In genomic region chr14:102063092-102063807, GRCh38 we compare ENCODE assay signal across 8 cellular contexts. TPM values are rescaled to one million over a fixed set of nuclear protein-coding genes. Genes with fewer than 3 reads are reported as not detected.
DNase-seq lines count a peak whose midpoint lies in the region; ATAC-seq and TF ChIP-seq lines count a peak whose summit lies in the region.

No MANE protein-coding gene starts in this region.

- H3K36me3 Mint-ChIP-seq in activated CD4-positive, alpha-beta T cell treated with anti-CD3 and anti-CD28 coated beads, Interleukin-2, amount 10 ng/mL, durations not matched to agents 24 days and 14 days (ENCODE audit: low read depth): no peaks in the 10 kb centered on the region

- H3K9ac ChIP-seq in liver (ENCODE audit: low read depth in 1 of 2, low read length in 2 of 2): no peak overlapping the region

- no peaks in the 10 kb centered on the region for H3K9me3 Mint-ChIP-seq in activated CD4-positive, alpha-beta T cell treated with anti-CD3 and anti-CD28 coated beads, Interleukin-2, amount 10 ng/mL, durations not matched to agents 24 days and 14 days

- H3K9me3 ChIP-seq in liver (ENCODE audit: control insufficient read depth in 4 of 4, low read length in 3 of 4): no peaks in the 10 kb centered on the region

- DNase-seq in D341Med (ENCODE audit: low spot score) (peak; percentile 89), HFF-Myc (ENCODE audit: extremely low read depth, low read depth) (peak; percentile 89), NCI-H510A treated with DMSO at 0.1 percent for 48 hours (lab: John Stamatoyannopoulos, UW) (peak; percentile 39), dedifferentiated amniotic fluid mesenchymal stem cell (ENCODE audit: extremely low spot score) (peak; percentile 80)
- peak; percentile 87 for DNase-seq in activated CD4-positive, alpha-beta T cell treated with anti-CD3 and anti-CD28 coated beads, Interleukin-2, amount 10 ng/mL, durations not matched to agents 24 days and 14 days
- DNase-seq in stimulated activated CD4-positive, alpha-beta T cell treated with anti-CD3 and anti-CD28 coated beads, TNF-alpha, amount 100 ng/mL, for 24 hours (ENCODE audit: low read depth in 3 of 3): peak; percentile 42 to 73 (median 47)

- H3K4me3 Mint-ChIP-seq in activated CD4-positive, alpha-beta T cell treated with anti-CD3 and anti-CD28 coated beads, Interleukin-2, amount 10 ng/mL, durations not matched to agents 24 days and 14 days: no peak overlapping the region

- TF ChIP-seq CTCF in HFF-Myc (IDR thresholded peaks at IDR 0.05; ENCODE audit: low read depth, low read length, missing control alignments) (peak; percentile 49), liver (IDR thresholded peaks at IDR 0.05; ENCODE audit: low read depth, low read length, missing input control) (peak; percentile 56)

- WGBS in liver: 31% methylated on average over 26 of the region's 26 CpGs

- no peak overlapping the region for H3K27ac Mint-ChIP-seq in activated CD4-positive, alpha-beta T cell treated with anti-CD3 and anti-CD28 coated beads, Interleukin-2, amount 10 ng/mL, durations not matched to agents 24 days and 14 days

- H3K4me3 ChIP-seq in HFF-Myc (replicated peaks; ENCODE audit: low read depth, low read length) (no peak overlapping the region), liver (ENCODE audit: low read depth in 1 of 3, low read length in 3 of 3) (no peak overlapping the region)

- H3K27me3 ChIP-seq in liver (ENCODE audit: control insufficient read depth in 4 of 4, insufficient read depth in 4 of 4, low read length in 3 of 4): no peaks in the 10 kb centered on the region

- no peaks in the 10 kb centered on the region for H3K4me1 ChIP-seq in liver (ENCODE audit: control insufficient read depth in 4 of 4, insufficient read depth in 4 of 4, low read length in 3 of 4)

- peaks cover 2% of the 10 kb centered on the region for H3K4me1 Mint-ChIP-seq in activated CD4-positive, alpha-beta T cell treated with anti-CD3 and anti-CD28 coated beads, Interleukin-2, amount 10 ng/mL, durations not matched to agents 24 days and 14 days

- peak; percentile 73 to 81 for TF ChIP-seq RAD21 in liver (IDR thresholded peaks at IDR 0.05)

- ATAC-seq in GM18520 (IDR thresholded peaks at IDR 0.05; ENCODE audit: unreplicated experiment): no peak

- intact Hi-C loops in activated CD4-positive, alpha-beta T cell treated with anti-CD3 and anti-CD28 coated beads, Interleukin-2, amount 10 ng/mL, durations not matched to agents 24 days and 14 days (cut with micrococcal nuclease): loop anchor here (1.0 kb wide), 1 partner anchor 33 kb away; no protein-coding TSS in a partner anchor

- no peak overlapping the region for H3K27ac ChIP-seq in liver (ENCODE audit: low read depth in 1 of 2, low read length in 2 of 2)

- no peaks in the 10 kb centered on the region for H3K27me3 Mint-ChIP-seq in activated CD4-positive, alpha-beta T cell treated with anti-CD3 and anti-CD28 coated beads, Interleukin-2, amount 10 ng/mL, durations not matched to agents 24 days and 14 days

- no peaks in the 10 kb centered on the region for H3K36me3 ChIP-seq in liver (ENCODE audit: control insufficient read depth in 4 of 4, insufficient read depth in 3 of 4, low read depth in 1 of 4, low read length in 3 of 4)

TF ChIP-seq in liver, 16 proteins besides CTCF, POLR2A, EP300 and RAD21:
- TF ChIP-seq ZBTB33 (IDR thresholded peaks at IDR 0.05) (no peak), FOXA2 (IDR thresholded peaks at IDR 0.05) (no peak), MAX (IDR thresholded peaks at IDR 0.05) (no peak)

RNA-seq across cellular contexts. Expression of gene HSP90AA1, which starts 23.6 kb away (rescaled TPM):
- total RNA-seq in activated CD4-positive, alpha-beta T cell treated with anti-CD3 and anti-CD28 coated beads, Interleukin-2, amount 10 ng/mL, durations not matched to agents 24 days and 14 days: 1,216 and 1,268 TPM in 2 replicates
- 100 to 1,000 TPM; 327 to 386 TPM for total RNA-seq in liver
- polyA plus RNA-seq in liver: 100 to 1,000 TPM; 174 to 248 TPM

Comparison
In these comparisons a context has a peak if more than half of its experiments do, and no peak if none do; other contexts are left out.
1. DNase-seq: peak in every context shown above with its lines; median percentile 89 in D341Med; 89 in HFF-Myc; 87 in activated CD4-positive, alpha-beta T cell treated with anti-CD3 and anti-CD28 coated beads, Interleukin-2, amount 10 ng/mL, durations not matched to agents 24 days and 14 days; 80 in dedifferentiated amniotic fluid mesenchymal stem cell; 47 in stimulated activated CD4-positive, alpha-beta T cell treated with anti-CD3 and anti-CD28 coated beads, TNF-alpha, amount 100 ng/mL, for 24 hours; 39 in NCI-H510A treated with DMSO at 0.1 percent for 48 hours.